Comparison of ENCODE assay signal across 1 cellular context in the genomic region with DNA sequence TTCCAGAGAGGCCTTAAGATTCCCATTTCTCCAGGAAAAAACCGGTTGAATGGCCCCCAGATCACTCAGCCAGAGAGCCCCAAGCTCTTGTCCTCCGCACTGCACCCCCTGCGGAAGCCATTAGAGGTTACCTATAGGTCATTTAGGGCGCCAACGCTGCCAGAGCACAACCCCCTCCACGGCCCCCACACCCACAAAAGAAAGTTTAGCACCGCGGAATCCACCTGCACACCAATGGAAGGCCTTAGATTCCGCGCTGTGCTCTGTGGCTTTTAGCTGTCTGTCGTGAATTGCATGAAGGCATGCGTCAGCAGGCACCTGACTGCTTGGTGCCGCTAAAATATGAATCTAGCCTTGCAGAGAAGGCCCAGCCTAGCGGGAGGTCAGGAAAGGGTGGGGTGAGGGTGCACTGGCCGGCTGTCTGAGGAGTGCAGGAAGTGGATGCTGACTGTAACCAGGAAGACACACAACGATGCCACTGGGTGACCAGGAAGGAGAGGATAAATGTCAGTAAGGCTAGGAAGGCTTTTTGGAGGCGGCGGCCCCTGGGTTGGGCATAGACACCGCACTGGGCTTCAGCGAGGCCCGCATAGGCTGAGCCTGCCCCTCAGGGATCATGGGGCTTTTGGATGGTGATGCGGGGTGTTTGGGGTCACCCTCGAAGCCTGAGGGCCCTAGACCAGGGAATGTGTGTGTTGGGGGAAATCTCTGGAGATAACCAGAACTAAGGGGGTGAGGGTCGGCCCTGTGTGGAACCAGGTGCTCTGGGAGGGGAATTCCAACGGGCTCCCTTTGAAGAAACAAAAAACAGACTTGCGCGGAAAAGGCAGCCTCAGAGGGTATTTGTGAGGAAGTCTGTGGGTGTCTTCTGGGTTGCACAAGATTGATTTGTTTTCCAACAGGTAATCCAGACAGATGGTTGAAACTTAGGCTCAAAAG.
A peak's percentile ranks its signal among the peaks of the same experiment; 100 is the strongest.
TF ChIP-seq lines count a peak whose summit lies in the region.

No MANE protein-coding gene starts in this region.

TF ChIP-seq in K562, 482 proteins besides CTCF, POLR2A, EP300 and RAD21 (continued from another document and continues in another):
- TF ChIP-seq, protein P1, sequence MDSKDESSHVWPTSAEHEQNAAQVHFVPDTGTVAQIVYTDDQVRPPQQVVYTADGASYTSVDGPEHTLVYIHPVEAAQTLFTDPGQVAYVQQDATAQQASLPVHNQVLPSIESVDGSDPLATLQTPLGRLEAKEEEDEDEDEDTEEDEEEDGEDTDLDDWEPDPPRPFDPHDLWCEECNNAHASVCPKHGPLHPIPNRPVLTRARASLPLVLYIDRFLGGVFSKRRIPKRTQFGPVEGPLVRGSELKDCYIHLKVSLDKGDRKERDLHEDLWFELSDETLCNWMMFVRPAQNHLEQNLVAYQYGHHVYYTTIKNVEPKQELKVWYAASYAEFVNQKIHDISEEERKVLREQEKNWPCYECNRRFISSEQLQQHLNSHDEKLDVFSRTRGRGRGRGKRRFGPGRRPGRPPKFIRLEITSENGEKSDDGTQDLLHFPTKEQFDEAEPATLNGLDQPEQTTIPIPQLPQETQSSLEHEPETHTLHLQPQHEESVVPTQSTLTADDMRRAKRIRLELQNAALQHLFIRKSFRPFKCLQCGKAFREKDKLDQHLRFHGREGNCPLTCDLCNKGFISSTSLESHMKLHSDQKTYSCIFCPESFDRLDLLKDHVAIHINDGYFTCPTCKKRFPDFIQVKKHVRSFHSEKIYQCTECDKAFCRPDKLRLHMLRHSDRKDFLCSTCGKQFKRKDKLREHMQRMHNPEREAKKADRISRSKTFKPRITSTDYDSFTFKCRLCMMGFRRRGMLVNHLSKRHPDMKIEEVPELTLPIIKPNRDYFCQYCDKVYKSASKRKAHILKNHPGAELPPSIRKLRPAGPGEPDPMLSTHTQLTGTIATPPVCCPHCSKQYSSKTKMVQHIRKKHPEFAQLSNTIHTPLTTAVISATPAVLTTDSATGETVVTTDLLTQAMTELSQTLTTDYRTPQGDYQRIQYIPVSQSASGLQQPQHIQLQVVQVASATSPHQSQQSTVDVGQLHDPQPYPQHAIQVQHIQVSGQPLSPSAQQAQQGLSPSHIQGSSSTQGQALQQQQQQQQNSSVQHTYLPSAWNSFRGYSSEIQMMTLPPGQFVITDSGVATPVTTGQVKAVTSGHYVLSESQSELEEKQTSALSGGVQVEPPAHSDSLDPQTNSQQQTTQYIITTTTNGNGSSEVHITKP (IDR thresholded peaks at IDR 0.05; ENCODE audit: partially characterized antibody): no peak
- TF ChIP-seq, protein P2, sequence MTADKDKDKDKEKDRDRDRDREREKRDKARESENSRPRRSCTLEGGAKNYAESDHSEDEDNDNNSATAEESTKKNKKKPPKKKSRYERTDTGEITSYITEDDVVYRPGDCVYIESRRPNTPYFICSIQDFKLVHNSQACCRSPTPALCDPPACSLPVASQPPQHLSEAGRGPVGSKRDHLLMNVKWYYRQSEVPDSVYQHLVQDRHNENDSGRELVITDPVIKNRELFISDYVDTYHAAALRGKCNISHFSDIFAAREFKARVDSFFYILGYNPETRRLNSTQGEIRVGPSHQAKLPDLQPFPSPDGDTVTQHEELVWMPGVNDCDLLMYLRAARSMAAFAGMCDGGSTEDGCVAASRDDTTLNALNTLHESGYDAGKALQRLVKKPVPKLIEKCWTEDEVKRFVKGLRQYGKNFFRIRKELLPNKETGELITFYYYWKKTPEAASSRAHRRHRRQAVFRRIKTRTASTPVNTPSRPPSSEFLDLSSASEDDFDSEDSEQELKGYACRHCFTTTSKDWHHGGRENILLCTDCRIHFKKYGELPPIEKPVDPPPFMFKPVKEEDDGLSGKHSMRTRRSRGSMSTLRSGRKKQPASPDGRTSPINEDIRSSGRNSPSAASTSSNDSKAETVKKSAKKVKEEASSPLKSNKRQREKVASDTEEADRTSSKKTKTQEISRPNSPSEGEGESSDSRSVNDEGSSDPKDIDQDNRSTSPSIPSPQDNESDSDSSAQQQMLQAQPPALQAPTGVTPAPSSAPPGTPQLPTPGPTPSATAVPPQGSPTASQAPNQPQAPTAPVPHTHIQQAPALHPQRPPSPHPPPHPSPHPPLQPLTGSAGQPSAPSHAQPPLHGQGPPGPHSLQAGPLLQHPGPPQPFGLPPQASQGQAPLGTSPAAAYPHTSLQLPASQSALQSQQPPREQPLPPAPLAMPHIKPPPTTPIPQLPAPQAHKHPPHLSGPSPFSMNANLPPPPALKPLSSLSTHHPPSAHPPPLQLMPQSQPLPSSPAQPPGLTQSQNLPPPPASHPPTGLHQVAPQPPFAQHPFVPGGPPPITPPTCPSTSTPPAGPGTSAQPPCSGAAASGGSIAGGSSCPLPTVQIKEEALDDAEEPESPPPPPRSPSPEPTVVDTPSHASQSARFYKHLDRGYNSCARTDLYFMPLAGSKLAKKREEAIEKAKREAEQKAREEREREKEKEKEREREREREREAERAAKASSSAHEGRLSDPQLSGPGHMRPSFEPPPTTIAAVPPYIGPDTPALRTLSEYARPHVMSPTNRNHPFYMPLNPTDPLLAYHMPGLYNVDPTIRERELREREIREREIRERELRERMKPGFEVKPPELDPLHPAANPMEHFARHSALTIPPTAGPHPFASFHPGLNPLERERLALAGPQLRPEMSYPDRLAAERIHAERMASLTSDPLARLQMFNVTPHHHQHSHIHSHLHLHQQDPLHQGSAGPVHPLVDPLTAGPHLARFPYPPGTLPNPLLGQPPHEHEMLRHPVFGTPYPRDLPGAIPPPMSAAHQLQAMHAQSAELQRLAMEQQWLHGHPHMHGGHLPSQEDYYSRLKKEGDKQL (CRISPR knock-in tag; IDR thresholded peaks at IDR 0.05; ENCODE audit: borderline replicate concordance): no peak
- no peak for TF ChIP-seq ETV6 (IDR thresholded peaks at IDR 0.05; ENCODE audit: borderline replicate concordance in 1 of 2, low read depth in 2 of 2, low read length in 1 of 2)
- TF ChIP-seq ETV6 (CRISPR knock-in tag; IDR thresholded peaks at IDR 0.05; ENCODE audit: borderline replicate concordance): no peak
- TF ChIP-seq, protein P3, sequence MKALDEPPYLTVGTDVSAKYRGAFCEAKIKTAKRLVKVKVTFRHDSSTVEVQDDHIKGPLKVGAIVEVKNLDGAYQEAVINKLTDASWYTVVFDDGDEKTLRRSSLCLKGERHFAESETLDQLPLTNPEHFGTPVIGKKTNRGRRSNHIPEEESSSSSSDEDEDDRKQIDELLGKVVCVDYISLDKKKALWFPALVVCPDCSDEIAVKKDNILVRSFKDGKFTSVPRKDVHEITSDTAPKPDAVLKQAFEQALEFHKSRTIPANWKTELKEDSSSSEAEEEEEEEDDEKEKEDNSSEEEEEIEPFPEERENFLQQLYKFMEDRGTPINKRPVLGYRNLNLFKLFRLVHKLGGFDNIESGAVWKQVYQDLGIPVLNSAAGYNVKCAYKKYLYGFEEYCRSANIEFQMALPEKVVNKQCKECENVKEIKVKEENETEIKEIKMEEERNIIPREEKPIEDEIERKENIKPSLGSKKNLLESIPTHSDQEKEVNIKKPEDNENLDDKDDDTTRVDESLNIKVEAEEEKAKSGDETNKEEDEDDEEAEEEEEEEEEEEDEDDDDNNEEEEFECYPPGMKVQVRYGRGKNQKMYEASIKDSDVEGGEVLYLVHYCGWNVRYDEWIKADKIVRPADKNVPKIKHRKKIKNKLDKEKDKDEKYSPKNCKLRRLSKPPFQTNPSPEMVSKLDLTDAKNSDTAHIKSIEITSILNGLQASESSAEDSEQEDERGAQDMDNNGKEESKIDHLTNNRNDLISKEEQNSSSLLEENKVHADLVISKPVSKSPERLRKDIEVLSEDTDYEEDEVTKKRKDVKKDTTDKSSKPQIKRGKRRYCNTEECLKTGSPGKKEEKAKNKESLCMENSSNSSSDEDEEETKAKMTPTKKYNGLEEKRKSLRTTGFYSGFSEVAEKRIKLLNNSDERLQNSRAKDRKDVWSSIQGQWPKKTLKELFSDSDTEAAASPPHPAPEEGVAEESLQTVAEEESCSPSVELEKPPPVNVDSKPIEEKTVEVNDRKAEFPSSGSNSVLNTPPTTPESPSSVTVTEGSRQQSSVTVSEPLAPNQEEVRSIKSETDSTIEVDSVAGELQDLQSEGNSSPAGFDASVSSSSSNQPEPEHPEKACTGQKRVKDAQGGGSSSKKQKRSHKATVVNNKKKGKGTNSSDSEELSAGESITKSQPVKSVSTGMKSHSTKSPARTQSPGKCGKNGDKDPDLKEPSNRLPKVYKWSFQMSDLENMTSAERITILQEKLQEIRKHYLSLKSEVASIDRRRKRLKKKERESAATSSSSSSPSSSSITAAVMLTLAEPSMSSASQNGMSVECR (CRISPR knock-in tag; IDR thresholded peaks at IDR 0.05): no peak
- TF ChIP-seq YBX1 (IDR thresholded peaks at IDR 0.05): no peak
- TF ChIP-seq, protein P4, sequence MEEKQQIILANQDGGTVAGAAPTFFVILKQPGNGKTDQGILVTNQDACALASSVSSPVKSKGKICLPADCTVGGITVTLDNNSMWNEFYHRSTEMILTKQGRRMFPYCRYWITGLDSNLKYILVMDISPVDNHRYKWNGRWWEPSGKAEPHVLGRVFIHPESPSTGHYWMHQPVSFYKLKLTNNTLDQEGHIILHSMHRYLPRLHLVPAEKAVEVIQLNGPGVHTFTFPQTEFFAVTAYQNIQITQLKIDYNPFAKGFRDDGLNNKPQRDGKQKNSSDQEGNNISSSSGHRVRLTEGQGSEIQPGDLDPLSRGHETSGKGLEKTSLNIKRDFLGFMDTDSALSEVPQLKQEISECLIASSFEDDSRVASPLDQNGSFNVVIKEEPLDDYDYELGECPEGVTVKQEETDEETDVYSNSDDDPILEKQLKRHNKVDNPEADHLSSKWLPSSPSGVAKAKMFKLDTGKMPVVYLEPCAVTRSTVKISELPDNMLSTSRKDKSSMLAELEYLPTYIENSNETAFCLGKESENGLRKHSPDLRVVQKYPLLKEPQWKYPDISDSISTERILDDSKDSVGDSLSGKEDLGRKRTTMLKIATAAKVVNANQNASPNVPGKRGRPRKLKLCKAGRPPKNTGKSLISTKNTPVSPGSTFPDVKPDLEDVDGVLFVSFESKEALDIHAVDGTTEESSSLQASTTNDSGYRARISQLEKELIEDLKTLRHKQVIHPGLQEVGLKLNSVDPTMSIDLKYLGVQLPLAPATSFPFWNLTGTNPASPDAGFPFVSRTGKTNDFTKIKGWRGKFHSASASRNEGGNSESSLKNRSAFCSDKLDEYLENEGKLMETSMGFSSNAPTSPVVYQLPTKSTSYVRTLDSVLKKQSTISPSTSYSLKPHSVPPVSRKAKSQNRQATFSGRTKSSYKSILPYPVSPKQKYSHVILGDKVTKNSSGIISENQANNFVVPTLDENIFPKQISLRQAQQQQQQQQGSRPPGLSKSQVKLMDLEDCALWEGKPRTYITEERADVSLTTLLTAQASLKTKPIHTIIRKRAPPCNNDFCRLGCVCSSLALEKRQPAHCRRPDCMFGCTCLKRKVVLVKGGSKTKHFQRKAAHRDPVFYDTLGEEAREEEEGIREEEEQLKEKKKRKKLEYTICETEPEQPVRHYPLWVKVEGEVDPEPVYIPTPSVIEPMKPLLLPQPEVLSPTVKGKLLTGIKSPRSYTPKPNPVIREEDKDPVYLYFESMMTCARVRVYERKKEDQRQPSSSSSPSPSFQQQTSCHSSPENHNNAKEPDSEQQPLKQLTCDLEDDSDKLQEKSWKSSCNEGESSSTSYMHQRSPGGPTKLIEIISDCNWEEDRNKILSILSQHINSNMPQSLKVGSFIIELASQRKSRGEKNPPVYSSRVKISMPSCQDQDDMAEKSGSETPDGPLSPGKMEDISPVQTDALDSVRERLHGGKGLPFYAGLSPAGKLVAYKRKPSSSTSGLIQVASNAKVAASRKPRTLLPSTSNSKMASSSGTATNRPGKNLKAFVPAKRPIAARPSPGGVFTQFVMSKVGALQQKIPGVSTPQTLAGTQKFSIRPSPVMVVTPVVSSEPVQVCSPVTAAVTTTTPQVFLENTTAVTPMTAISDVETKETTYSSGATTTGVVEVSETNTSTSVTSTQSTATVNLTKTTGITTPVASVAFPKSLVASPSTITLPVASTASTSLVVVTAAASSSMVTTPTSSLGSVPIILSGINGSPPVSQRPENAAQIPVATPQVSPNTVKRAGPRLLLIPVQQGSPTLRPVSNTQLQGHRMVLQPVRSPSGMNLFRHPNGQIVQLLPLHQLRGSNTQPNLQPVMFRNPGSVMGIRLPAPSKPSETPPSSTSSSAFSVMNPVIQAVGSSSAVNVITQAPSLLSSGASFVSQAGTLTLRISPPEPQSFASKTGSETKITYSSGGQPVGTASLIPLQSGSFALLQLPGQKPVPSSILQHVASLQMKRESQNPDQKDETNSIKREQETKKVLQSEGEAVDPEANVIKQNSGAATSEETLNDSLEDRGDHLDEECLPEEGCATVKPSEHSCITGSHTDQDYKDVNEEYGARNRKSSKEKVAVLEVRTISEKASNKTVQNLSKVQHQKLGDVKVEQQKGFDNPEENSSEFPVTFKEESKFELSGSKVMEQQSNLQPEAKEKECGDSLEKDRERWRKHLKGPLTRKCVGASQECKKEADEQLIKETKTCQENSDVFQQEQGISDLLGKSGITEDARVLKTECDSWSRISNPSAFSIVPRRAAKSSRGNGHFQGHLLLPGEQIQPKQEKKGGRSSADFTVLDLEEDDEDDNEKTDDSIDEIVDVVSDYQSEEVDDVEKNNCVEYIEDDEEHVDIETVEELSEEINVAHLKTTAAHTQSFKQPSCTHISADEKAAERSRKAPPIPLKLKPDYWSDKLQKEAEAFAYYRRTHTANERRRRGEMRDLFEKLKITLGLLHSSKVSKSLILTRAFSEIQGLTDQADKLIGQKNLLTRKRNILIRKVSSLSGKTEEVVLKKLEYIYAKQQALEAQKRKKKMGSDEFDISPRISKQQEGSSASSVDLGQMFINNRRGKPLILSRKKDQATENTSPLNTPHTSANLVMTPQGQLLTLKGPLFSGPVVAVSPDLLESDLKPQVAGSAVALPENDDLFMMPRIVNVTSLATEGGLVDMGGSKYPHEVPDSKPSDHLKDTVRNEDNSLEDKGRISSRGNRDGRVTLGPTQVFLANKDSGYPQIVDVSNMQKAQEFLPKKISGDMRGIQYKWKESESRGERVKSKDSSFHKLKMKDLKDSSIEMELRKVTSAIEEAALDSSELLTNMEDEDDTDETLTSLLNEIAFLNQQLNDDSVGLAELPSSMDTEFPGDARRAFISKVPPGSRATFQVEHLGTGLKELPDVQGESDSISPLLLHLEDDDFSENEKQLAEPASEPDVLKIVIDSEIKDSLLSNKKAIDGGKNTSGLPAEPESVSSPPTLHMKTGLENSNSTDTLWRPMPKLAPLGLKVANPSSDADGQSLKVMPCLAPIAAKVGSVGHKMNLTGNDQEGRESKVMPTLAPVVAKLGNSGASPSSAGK (IDR thresholded peaks at IDR 0.05): peak; percentile 98
- no peak for TF ChIP-seq ARID2 (IDR thresholded peaks at IDR 0.05)
